In genomic region chr12:68331500-68331868, GRCh38 we compare ENCODE assay signal across 8 cellular contexts. TPM values are rescaled to one million over a fixed set of nuclear protein-coding genes. Genes with fewer than 3 reads are reported as not detected.
DNase-seq lines count a peak whose midpoint lies in the region; ATAC-seq and TF ChIP-seq lines count a peak whose summit lies in the region.

No MANE protein-coding gene starts in this region.

- peak overlapping the region; percentile 45 for H3K27ac ChIP-seq in CD8-positive, alpha-beta memory T cell (ENCODE audit: low read depth, low read length)
- peak overlapping the region; percentile 55 for H3K27ac ChIP-seq in effector memory CD4-positive, alpha-beta T cell (ENCODE audit: insufficient read depth, low read length, poor library complexity, severe bottlenecking)

- no peaks in the 10 kb centered on the region for H3K27me3 ChIP-seq in CD8-positive, alpha-beta memory T cell (ENCODE audit: insufficient read depth, low read length, poor library complexity, severe bottlenecking)
- H3K27me3 ChIP-seq in effector memory CD4-positive, alpha-beta T cell (replicated peaks; ENCODE audit: control insufficient read depth, insufficient read depth, low read length, poor library complexity, severe bottlenecking): no peaks in the 10 kb centered on the region
- no peaks in the 10 kb centered on the region for H3K27me3 ChIP-seq in neuron (ENCODE audit: insufficient read depth, low read length)

- no peak for TF ChIP-seq CTCF in NB4 (IDR thresholded peaks at IDR 0.05; ENCODE audit: low read depth, low read length)

- H3K9me3 ChIP-seq in CD8-positive, alpha-beta memory T cell (ENCODE audit: low read length): no peaks in the 10 kb centered on the region
- no peaks in the 10 kb centered on the region for H3K9me3 ChIP-seq in effector memory CD4-positive, alpha-beta T cell (ENCODE audit: control insufficient read depth, low read length)
- no peaks in the 10 kb centered on the region for H3K9me3 ChIP-seq in neuron (ENCODE audit: low read length)

- peaks cover 40 to 55% (median 47%) of the 10 kb centered on the region in 3 donors for H3K4me1 Mint-ChIP-seq in CD8-positive, alpha-beta memory T cell

- peaks cover 26% of the 10 kb centered on the region for H3K4me1 ChIP-seq in CD8-positive, alpha-beta memory T cell (ENCODE audit: insufficient read depth, low read length)
- H3K4me1 ChIP-seq in effector memory CD4-positive, alpha-beta T cell (ENCODE audit: control insufficient read depth, insufficient read depth, low read length, poor library complexity, severe bottlenecking): peaks cover 14% of the 10 kb centered on the region
- peaks cover 16% of the 10 kb centered on the region for H3K4me1 ChIP-seq in neuron (ENCODE audit: insufficient read depth, low read length)

- H3K27ac Mint-ChIP-seq in CD8-positive, alpha-beta memory T cell: peak overlapping the region in 7 of 8 donors; percentile 69 to 86 (median 78)

- CTCF ChIA-PET in CD8-positive, alpha-beta memory T cell (lab: Charles Lee): interaction anchor here (0.6 to 2.4 kb wide), 4 partner anchors 10 to 346 kb away, joined by 3 to 12 read pairs (median 3); no protein-coding TSS in a partner anchor

- H3K27me3 Mint-ChIP-seq in CD8-positive, alpha-beta memory T cell: peaks cover 0 to 7% of the 10 kb centered on the region in 2 donors

- TF ChIP-seq POLR2A in NB4 (IDR thresholded peaks at IDR 0.05; ENCODE audit: extremely low read depth, insufficient read length): no peak

- peak overlapping the region; percentile 91 for H2AFZ ChIP-seq in neuron (ENCODE audit: low read depth, low read length)

- no peak for DNase-seq in CD8-positive, alpha-beta memory T cell
- no peak for DNase-seq in NB4 (ENCODE audit: low read depth)
- no peak for DNase-seq in effector memory CD4-positive, alpha-beta T cell
- no peak for DNase-seq in NCI-H774 (lab: John Stamatoyannopoulos, UW)
- DNase-seq in HPDE6-E6E7 (ENCODE audit: extremely low spot score): no peak
- no peak for DNase-seq in amygdala (lab: John Stamatoyannopoulos, UW)

- peak overlapping the region; percentile 90 to 95 (median 90) for H3K4me3 Mint-ChIP-seq in CD8-positive, alpha-beta memory T cell

- no peaks in the 10 kb centered on the region for H3K9me3 Mint-ChIP-seq in CD8-positive, alpha-beta memory T cell

- H3K4me3 ChIP-seq in CD8-positive, alpha-beta memory T cell (ENCODE audit: low read length): peak overlapping the region; percentile 83
- peak overlapping the region; percentile 94 for H3K4me3 ChIP-seq in NB4 (ENCODE audit: low read depth, low read length)
- H3K4me3 ChIP-seq in effector memory CD4-positive, alpha-beta T cell (ENCODE audit: insufficient read depth, low read depth, low read length, poor library complexity, severe bottlenecking): peak overlapping the region; percentile 77
- H3K4me3 ChIP-seq in neuron (ENCODE audit: low read length): peak overlapping the region; percentile 81

- POLR2A ChIA-PET in CD8-positive, alpha-beta memory T cell (lab: Charles Lee): interaction anchor here (0.6 to 1.9 kb wide), 3 partner anchors 14 to 477 kb away, joined by 3 to 10 read pairs (median 3); partner anchors contain the start of genes MDM2 and RAP1B

- no peak for ATAC-seq in HG02981 (IDR thresholded peaks at IDR 0.05; ENCODE audit: unreplicated experiment)

- H3K36me3 ChIP-seq in CD8-positive, alpha-beta memory T cell (ENCODE audit: insufficient read depth, low read length): no peaks in the 10 kb centered on the region
- H3K36me3 ChIP-seq in effector memory CD4-positive, alpha-beta T cell (ENCODE audit: control insufficient read depth, insufficient read depth, low read length): peaks cover 13% of the 10 kb centered on the region
- H3K36me3 ChIP-seq in neuron (ENCODE audit: insufficient read depth, low read length): peaks cover 8% of the 10 kb centered on the region

- peaks cover 0 to 34% (median 15%) of the 10 kb centered on the region in 3 donors for H3K36me3 Mint-ChIP-seq in CD8-positive, alpha-beta memory T cell

RNA-seq across cellular contexts. Expression of gene MDM1, which starts 0.7 kb away (rescaled TPM):
- 10 to 100 TPM; 23.6 to 25.3 TPM for total RNA-seq in CD8-positive, alpha-beta memory T cell
- polyA plus RNA-seq in CD8-positive, alpha-beta memory T cell: 15.7 TPM
